ENCODE assay signal across 27 cellular contexts in the genomic region with DNA sequence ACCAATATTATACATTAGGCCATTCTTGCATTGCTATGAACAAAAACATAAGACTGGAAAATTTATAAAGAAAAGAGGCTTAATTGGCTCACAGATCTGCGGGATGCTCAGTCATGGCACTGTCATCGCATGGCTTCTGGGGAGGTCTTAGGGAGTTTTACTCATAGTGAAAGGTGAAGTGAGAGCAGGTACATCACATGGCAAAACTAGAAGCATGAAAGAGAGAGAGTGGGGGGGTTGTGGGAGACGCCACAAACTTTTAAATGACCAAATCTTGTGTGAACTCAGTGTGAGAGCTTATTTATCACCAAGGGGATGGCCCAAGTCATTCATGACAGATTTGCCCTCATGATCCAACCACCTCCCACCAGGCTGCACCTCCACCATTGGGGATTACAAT.
"Had no signal": no experiment of that assay in that cellular context is flagged by ENCODE, and none has a peak within 500 bp of the region (broad histone marks: within the 10 kb centered on the region; RNA-seq: fewer than 3 reads in every experiment).

No MANE protein-coding gene starts in this region.

- ATAC-seq: activated CD8-positive, alpha-beta T cell treated with anti-CD3 and anti-CD28 coated beads for 36 hours; body of pancreas; PC-3 had no signal

- H3K4me3 ChIP-seq: body of pancreas, breast epithelium, Peyer's patch, SJSA1 had no signal

- H3K36me3 Mint-ChIP-seq: activated naive CD4-positive, alpha-beta T cell treated with anti-CD3 and anti-CD28 coated beads, Interleukin-2, amount 50 U/mL, for 24 hours; activated naive CD8-positive, alpha-beta T cell treated with anti-CD3 and anti-CD28 coated beads, Interleukin-2, amount 10 ng/mL, durations not matched to agents 7 days and 5 days had no signal

- H3K4me2 ChIP-seq: SK-N-SH had no signal

- H3K27me3 ChIP-seq: body of pancreas, breast epithelium, Peyer's patch, SJSA1 had no signal

- H3K36me3 ChIP-seq: breast epithelium, Peyer's patch, SJSA1 had no signal

- H3K9me3 Mint-ChIP-seq: activated CD8-positive, alpha-beta T cell treated with anti-CD3 and anti-CD28 coated beads for 36 hours; activated naive CD4-positive, alpha-beta T cell treated with anti-CD3 and anti-CD28 coated beads, Interleukin-2, amount 50 U/mL, for 24 hours; activated naive CD8-positive, alpha-beta T cell treated with anti-CD3 and anti-CD28 coated beads, Interleukin-2, amount 10 ng/mL, durations not matched to agents 7 days and 5 days; activated T-helper 2 cell treated with anti-CD3 and anti-CD28 coated beads, Interferon-gamma antibody, Interleukin-2, Interleukin-4, amounts not matched to agents 10 μg/mL and 5 μg/mL and 100 μg/mL, durations not matched to agents 14 hours and 24 hours and 36 hours; T-helper 1 cell treated with Interleukin-12 subunit alpha and Interleukin-12 subunit beta and Interleukin-4 antibody, amounts not matched to agents 30 μg/mL and 1 μg/mL, for 36 hours had no signal

- H3K27me3 Mint-ChIP-seq: activated B cell treated with CpG ODN at 0.5 μM for 24 hours; activated CD8-positive, alpha-beta T cell treated with anti-CD3 and anti-CD28 coated beads for 36 hours; activated naive CD4-positive, alpha-beta T cell treated with anti-CD3 and anti-CD28 coated beads, Interleukin-2, amount 50 U/mL, for 24 hours; activated naive CD8-positive, alpha-beta T cell treated with anti-CD3 and anti-CD28 coated beads, Interleukin-2, amount 10 ng/mL, durations not matched to agents 7 days and 5 days had no signal

- H3K9me3 ChIP-seq: body of pancreas, breast epithelium, Peyer's patch, SJSA1, SK-N-SH had no signal

- H3K4me1 ChIP-seq: body of pancreas, breast epithelium, Peyer's patch had no signal

- DNase-seq: activated B cell treated with CpG ODN at 0.5 μM for 24 hours; activated CD4-positive, alpha-beta T cell treated with anti-CD3 and anti-CD28 coated beads for 1 hour; activated CD4-positive, alpha-beta T cell treated with anti-CD3 and anti-CD28 coated beads for 48 hours; activated CD8-positive, alpha-beta T cell treated with anti-CD3 and anti-CD28 coated beads for 36 hours; activated gamma-delta T cell; activated naive CD4-positive, alpha-beta T cell treated with Interleukin-2 at 50 U/mL for 16 hours; activated naive CD8-positive, alpha-beta T cell treated with anti-CD3 and anti-CD28 coated beads, Interleukin-2, amount 10 ng/mL, durations not matched to agents 7 days and 5 days; activated T-cell treated with anti-CD3 and anti-CD28 coated beads, Interleukin-2, amount 50 U/mL, for 1 hour; amygdala; body of pancreas; NCI-H1105; NCI-H1417 treated with DMSO at 0.1 percent for 48 hours; NCI-H187 treated with DMSO at 0.1 percent for 48 hours; NCI-H345; NCI-H524 treated with DMSO at 0.1 percent for 48 hours; PC-3; Peyer's patch; RPMI8226; SHP77 treated with DMSO at 0.1 percent for 48 hours; SK-N-SH had no signal

- H3K4me3 Mint-ChIP-seq: activated B cell treated with CpG ODN at 0.5 μM for 24 hours; activated CD8-positive, alpha-beta T cell treated with anti-CD3 and anti-CD28 coated beads for 36 hours; activated naive CD4-positive, alpha-beta T cell treated with anti-CD3 and anti-CD28 coated beads, Interleukin-2, amount 50 U/mL, for 24 hours; activated naive CD8-positive, alpha-beta T cell treated with anti-CD3 and anti-CD28 coated beads, Interleukin-2, amount 10 ng/mL, durations not matched to agents 7 days and 5 days; T-helper 1 cell treated with Interleukin-12 subunit alpha and Interleukin-12 subunit beta and Interleukin-4 antibody, amounts not matched to agents 30 μg/mL and 1 μg/mL, for 36 hours; T-helper 2 cell treated with Interferon-gamma antibody and Interleukin-4, amounts not matched to agents 5 μg/mL and 100 μg/mL, for 36 hours had no signal

- H3K9ac ChIP-seq: SK-N-SH had no signal

- H3K4me1 Mint-ChIP-seq: activated B cell treated with CpG ODN at 0.5 μM for 24 hours; activated naive CD4-positive, alpha-beta T cell treated with anti-CD3 and anti-CD28 coated beads, Interleukin-2, amount 50 U/mL, for 24 hours; activated naive CD8-positive, alpha-beta T cell treated with anti-CD3 and anti-CD28 coated beads, Interleukin-2, amount 10 ng/mL, durations not matched to agents 7 days and 5 days had no signal

- H3K27ac ChIP-seq: body of pancreas, breast epithelium, Peyer's patch, SJSA1 had no signal

- FAIRE-seq: astrocyte had no signal
